8 cellular contexts compared by ENCODE assay signal in the genomic region with DNA sequence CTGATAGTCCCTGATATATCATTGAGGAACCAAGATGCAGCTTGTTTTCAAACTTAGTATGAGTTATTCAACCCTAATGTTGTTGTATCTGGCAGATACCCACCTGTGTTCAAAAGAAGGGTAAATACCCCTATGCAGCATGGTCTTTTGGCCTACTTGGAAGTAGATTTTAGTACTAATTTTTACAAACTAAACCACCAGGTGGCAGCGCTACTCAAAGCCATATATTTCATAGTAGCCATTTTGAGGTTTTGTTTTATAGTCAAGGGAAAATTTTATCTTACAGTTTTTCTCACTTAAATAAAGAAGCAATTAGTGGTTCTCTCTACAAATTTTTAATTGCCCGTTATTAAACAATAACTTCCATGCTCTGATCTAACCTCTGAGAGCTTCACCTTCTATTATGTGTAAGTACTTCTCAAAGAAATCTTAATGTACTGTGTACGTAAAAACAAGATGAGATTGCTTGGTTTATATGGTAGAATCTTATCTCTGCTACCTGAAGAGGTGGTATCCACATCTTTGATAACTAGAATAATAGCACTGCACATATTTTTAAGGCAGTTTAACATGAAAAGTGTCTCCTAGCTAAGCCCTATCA. TPM values are rescaled to one million over a fixed set of nuclear protein-coding genes. Genes with fewer than 3 reads are reported as not detected.
DNase-seq lines count a peak whose midpoint lies in the region; ATAC-seq and TF ChIP-seq lines count a peak whose summit lies in the region.

No MANE protein-coding gene starts in this region.

- no peak for TF ChIP-seq POLR2A in thyroid gland (IDR thresholded peaks at IDR 0.05)

- no peaks in the 10 kb centered on the region for H3K9me3 ChIP-seq in mammary epithelial cell (replicated peaks; ENCODE audit: insufficient read depth, low read length)
- H3K9me3 ChIP-seq in lower lobe of right lung = no peaks in the 10 kb centered on the region
- H3K9me3 ChIP-seq in thyroid gland = no peaks in the 10 kb centered on the region

- H3K9ac ChIP-seq in mammary epithelial cell (ENCODE audit: insufficient read depth, low read length) = no peak overlapping the region

- H3K27ac ChIP-seq in mammary epithelial cell (ENCODE audit: insufficient read depth, low read depth, low read length) (no peak overlapping the region), lower lobe of right lung (no peak overlapping the region), thyroid gland (no peak overlapping the region)

- H3K27me3 ChIP-seq in mammary epithelial cell (ENCODE audit: insufficient read depth, low read length) (no peaks in the 10 kb centered on the region), lower lobe of right lung (ENCODE audit: low read depth) (no peaks in the 10 kb centered on the region), thyroid gland (no peaks in the 10 kb centered on the region), H7 (ENCODE audit: control insufficient read depth, insufficient read depth, low read length) (no peaks in the 10 kb centered on the region)

- ATAC-seq in GM21717 (IDR thresholded peaks at IDR 0.05; ENCODE audit: unreplicated experiment) = peak; percentile 78
- ATAC-seq in lower lobe of right lung = peak in 1 of 2 donors; percentile 61

- H3K4me2 ChIP-seq in mammary epithelial cell (ENCODE audit: insufficient read depth, low read depth, low read length) = no peak overlapping the region

- peak; percentile 41 for DNase-seq in Caki2 (ENCODE audit: low read depth)
- DNase-seq in NCI-H1105 (lab: John Stamatoyannopoulos, UW) = peak; percentile 77
- peak; percentile 36 for DNase-seq in T follicular helper cell (ENCODE audit: low read depth)
- peak; percentile 12 for DNase-seq in mammary epithelial cell
- DNase-seq in lower lobe of right lung = no peak
- DNase-seq in thyroid gland = peak; percentile 20 to 37
- no peak for DNase-seq in H7

- no peaks in the 10 kb centered on the region for H4K20me1 ChIP-seq in mammary epithelial cell (ENCODE audit: insufficient read depth, low read length)

- no peaks in the 10 kb centered on the region for H3K36me3 ChIP-seq in mammary epithelial cell (ENCODE audit: insufficient read depth, low read length)
- no peaks in the 10 kb centered on the region for H3K36me3 ChIP-seq in lower lobe of right lung
- no peaks in the 10 kb centered on the region for H3K36me3 ChIP-seq in thyroid gland
- no peaks in the 10 kb centered on the region for H3K36me3 ChIP-seq in H7 (replicated peaks; ENCODE audit: control insufficient read depth, insufficient read depth, low read length)

- 67% methylated on average over 3 of the region's 3 CpGs for WGBS in mammary epithelial cell (ENCODE audit: low coverage, missing lambda C conversion rate)
- WGBS in thyroid gland, 2 donors = 72 to 73% methylated on average over 3 of the region's 3 CpGs

- H3K4me1 ChIP-seq in mammary epithelial cell (ENCODE audit: insufficient read depth, low read length) = no peaks in the 10 kb centered on the region
- H3K4me1 ChIP-seq in lower lobe of right lung = no peaks in the 10 kb centered on the region
- no peaks in the 10 kb centered on the region for H3K4me1 ChIP-seq in thyroid gland

- no peaks in the 10 kb centered on the region for H3K79me2 ChIP-seq in mammary epithelial cell (ENCODE audit: insufficient read depth, low read length)

- peak overlapping the region; percentile 58 for H2AFZ ChIP-seq in mammary epithelial cell (ENCODE audit: low read depth, low read length)

- no TSS peak for BruUV-seq in mammary epithelial cell (replicated peaks; lab: Mats Ljungman, UMichigan)

- CTCF ChIA-PET in mammary epithelial cell (lab: Charles Lee; ENCODE audit: low non-redundant PET) = no interaction called here

- H3K4me3 ChIP-seq in mammary epithelial cell (replicated peaks in 1 of 3; ENCODE audit: insufficient read depth in 1 of 3, low read depth in 2 of 3, low read length in 3 of 3) (no peak overlapping the region), lower lobe of right lung (no peak overlapping the region), thyroid gland (replicated peaks in 1 of 3) (no peak overlapping the region), H7 (ENCODE audit: insufficient read depth, low read depth, low read length) (no peak overlapping the region)

- dilution Hi-C loops in mammary epithelial cell (cut with HindIII; ENCODE audit: low sequenced_read_pairs) = no loop called here

- peak; percentile 51 to 59 for TF ChIP-seq CTCF in mammary epithelial cell (conservative IDR thresholded peaks at IDR 0.05 in 1 of 2, IDR thresholded peaks at IDR 0.05 in 1 of 2; ENCODE audit: extremely low read depth in 1 of 2, insufficient read depth in 1 of 2, low read depth in 1 of 2, low read length in 2 of 2)
- peak; percentile 54 for TF ChIP-seq CTCF in lower lobe of right lung (IDR thresholded peaks at IDR 0.05)
- peak in 4 of 6 experiments; percentile 15 to 46 (median 32) for TF ChIP-seq CTCF in thyroid gland (IDR thresholded peaks at IDR 0.05)

- intact Hi-C loops in mammary epithelial cell (cut with micrococcal nuclease) = loop anchor here (5.0 kb wide), 1 partner anchor 103 kb away; the partner anchor contains the start of gene GFM1
- intact Hi-C loops in lower lobe of right lung (cut with DNase I) = no loop called here
- intact Hi-C loops in thyroid gland (cut with DNase I) = no loop called here

- in situ Hi-C loops in Caki2 (cut with HindIII; ENCODE audit: low pct_unique_long_range_greater_than_20kb, low sequenced_read_pairs) = no loop called here
- in situ Hi-C loops in mammary epithelial cell (cut with MboI; ENCODE audit: low sequenced_read_pairs in 2 of 2) = loop anchor here in 1 of 2 donors (25.0 kb wide), 2 partner anchors 248 to 927 kb away; no protein-coding TSS in a partner anchor

RNA-seq across cellular contexts. Expression of gene MLF1, which starts 31.5 kb away (rescaled TPM):
- 16.2 and 26.7 TPM in 2 replicates for total RNA-seq in Caki2 (2014; rRNA removed; shearing (Covaris generic); ENCODE audit: low replicate concordance)
- total RNA-seq in mammary epithelial cell (10 to 100 TPM; 10.2 to 12.7 TPM), lower lobe of right lung (13.5 TPM), thyroid gland (10 to 100 TPM; 11.2 to 22.8 (median 15.4) TPM)
- polyA plus RNA-seq in mammary epithelial cell = 6.9 TPM
- 10.6 TPM for polyA minus RNA-seq in mammary epithelial cell
- total RNA-seq in H7 (2014; rRNA removed; shearing (Covaris generic)) = 19.6 and 19.8 TPM in 2 replicates

Comparison
In these comparisons a context has a peak if more than half of its experiments do, and no peak if none do; other contexts are left out.
1. DNase-seq: peak in Caki2 (single experiment), NCI-H1105 (single experiment), T follicular helper cell (single experiment), mammary epithelial cell (single experiment) and thyroid gland (2 of 2); none in lower lobe of right lung (single experiment) and H7 (single experiment).
2. Peak in every context shown above with its lines, with median percentiles within 50 percentile points of each other: CTCF ChIP-seq.